Comparison of ENCODE assay signal across 8 cellular contexts in genomic region chrX:39730671-39731389, GRCh38.
DNase-seq lines count a peak whose midpoint lies in the region; ATAC-seq and TF ChIP-seq lines count a peak whose summit lies in the region.

No MANE protein-coding gene starts in this region.

- H3K79me2 ChIP-seq in GM23338 (replicated peaks; ENCODE audit: insufficient read depth) (no peaks in the 10 kb centered on the region), OCI-LY3 (ENCODE audit: low read length) (no peaks in the 10 kb centered on the region)

- H3K27ac Mint-ChIP-seq in GM23338, result no peak overlapping the region
- H3K27ac Mint-ChIP-seq in nephron progenitor cell, result peak overlapping the region; percentile 10

- ATAC-seq in GM23338 (peak; percentile 87), GM18520 (IDR thresholded peaks at IDR 0.05; ENCODE audit: unreplicated experiment) (no peak)

- TF ChIP-seq CTCF in GM23338 (conservative IDR thresholded peaks at IDR 0.05; ENCODE audit: low read depth in 2 of 2) (peak; percentile 50 to 71), OCI-LY3 (IDR thresholded peaks at IDR 0.05; ENCODE audit: low read depth, low read length) (peak; percentile 70), nephron progenitor cell (IDR thresholded peaks at IDR 0.05) (peak; percentile 44)

- no peaks in the 10 kb centered on the region for H3K36me3 ChIP-seq in GM23338 (ENCODE audit: insufficient read depth)
- no peaks in the 10 kb centered on the region for H3K36me3 ChIP-seq in OCI-LY3 (replicated peaks; ENCODE audit: low read depth, low read length)
- H3K36me3 ChIP-seq in stomach smooth muscle (ENCODE audit: control insufficient read depth in 2 of 2, insufficient read depth in 2 of 2, low read length in 2 of 2), result no peaks in the 10 kb centered on the region

- H3K9ac ChIP-seq in OCI-LY3 (ENCODE audit: low read length) (peak overlapping the region; percentile 26; the same call in 1 of the 2 replicates), stomach smooth muscle (ENCODE audit: low read length in 2 of 2) (no peak overlapping the region)

- no peaks in the 10 kb centered on the region for H4K20me1 ChIP-seq in GM23338 (replicated peaks; ENCODE audit: insufficient read depth)
- H4K20me1 ChIP-seq in OCI-LY3 (ENCODE audit: insufficient read depth, low read length), result no peaks in the 10 kb centered on the region

- H3K4me1 Mint-ChIP-seq in GM23338 (peaks cover 14% of the 10 kb centered on the region), nephron progenitor cell (peaks cover 44% of the 10 kb centered on the region)

- no peaks in the 10 kb centered on the region for H3K27me3 ChIP-seq in GM23338 (ENCODE audit: insufficient read depth)
- H3K27me3 ChIP-seq in OCI-LY3 (ENCODE audit: low read depth, low read length), result 0 out of 2 replicates have a peak, but pooled peaks cover 13% of the 10 kb centered on the region
- H3K27me3 ChIP-seq in stomach smooth muscle (ENCODE audit: control insufficient read depth in 1 of 2, insufficient read depth in 2 of 2, low read length in 2 of 2), result peaks cover 0 to 21% of the 10 kb centered on the region in 2 donors

- DNase-seq in Ammon's horn (ENCODE audit: low spot score) (peak; percentile 69), GM23338 (ENCODE audit: low spot score) (peak; percentile 72), activated T-helper 1 cell treated with Interleukin-2 at 50 U/mL for 16 hours (ENCODE audit: low read depth) (peak; percentile 15), fibroblast of the conjunctiva (ENCODE audit: low read depth) (peak; percentile 24), nephron progenitor cell (peak; percentile 62)

- H3K27me3 Mint-ChIP-seq in GM23338 (ENCODE audit: insufficient read depth, low read depth, poor library complexity), result peaks cover 6% of the 10 kb centered on the region
- H3K27me3 Mint-ChIP-seq in nephron progenitor cell (ENCODE audit: low read depth, poor library complexity), result peaks cover 56% of the 10 kb centered on the region

- no peaks in the 10 kb centered on the region for H3K9me2 ChIP-seq in GM23338 (ENCODE audit: insufficient read depth)

- H3K36me3 Mint-ChIP-seq in GM23338 (ENCODE audit: low read depth) (no peaks in the 10 kb centered on the region), nephron progenitor cell (ENCODE audit: low read depth) (no peaks in the 10 kb centered on the region)

- no peaks in the 10 kb centered on the region; the same call in 2 of the 3 replicates for H3K9me3 Mint-ChIP-seq in GM23338
- peaks cover 26% of the 10 kb centered on the region for H3K9me3 Mint-ChIP-seq in nephron progenitor cell

- H3K27ac ChIP-seq in GM23338 (ENCODE audit: low read depth) (no peak overlapping the region), OCI-LY3 (ENCODE audit: low read length) (no peak overlapping the region), stomach smooth muscle (ENCODE audit: low read length) (peak overlapping the region; percentile 31)

- H3K9me3 ChIP-seq in OCI-LY3 (ENCODE audit: insufficient read depth, low read length) (no peaks in the 10 kb centered on the region), stomach smooth muscle (ENCODE audit: control insufficient read depth in 2 of 2, low read length in 2 of 2) (peaks cover 0 to 7% of the 10 kb centered on the region in 2 donors)

- H3F3A ChIP-seq in GM23338 (replicated peaks; ENCODE audit: low read depth), result no peaks in the 10 kb centered on the region

- H3K4me2 ChIP-seq in GM23338 (peak overlapping the region; percentile 32), OCI-LY3 (ENCODE audit: low read length) (peak overlapping the region; percentile 88)

- H3K4me3 ChIP-seq in GM23338 (no peak overlapping the region), OCI-LY3 (ENCODE audit: low read length) (peak overlapping the region; percentile 64), stomach smooth muscle (ENCODE audit: low read length in 2 of 2) (peak overlapping the region in 1 of 2 donors; percentile 15)

- no peak overlapping the region; the same call in 1 of the 2 replicates for H2AFZ ChIP-seq in GM23338
- peak overlapping the region; percentile 76 for H2AFZ ChIP-seq in OCI-LY3 (ENCODE audit: low read depth, low read length)

- H3K4me3 Mint-ChIP-seq in GM23338 (peak overlapping the region; percentile 26; the same call in 1 of the 3 replicates), nephron progenitor cell (peak overlapping the region; percentile 7)

- H3K4me1 ChIP-seq in GM23338 (ENCODE audit: insufficient read depth) (no peaks in the 10 kb centered on the region), OCI-LY3 (ENCODE audit: low read length) (peaks cover 6% of the 10 kb centered on the region; the same call in 1 of the 2 replicates), stomach smooth muscle (ENCODE audit: control insufficient read depth, insufficient read depth, low read length) (peaks cover 34% of the 10 kb centered on the region)

TF ChIP-seq in GM23338, 12 proteins besides CTCF, POLR2A, EP300 and RAD21 (continues in another document):
- TF ChIP-seq REST (IDR thresholded peaks at IDR 0.05; ENCODE audit: unreplicated experiment), result no peak
- TF ChIP-seq ETS1 (IDR thresholded peaks at IDR 0.05), result no peak
- TF ChIP-seq EZH2 (IDR thresholded peaks at IDR 0.05; ENCODE audit: low read depth, unreplicated experiment), result no peak
- TF ChIP-seq STAT1 (IDR thresholded peaks at IDR 0.05; ENCODE audit: unreplicated experiment), result no peak
- no peak for TF ChIP-seq ZNF331 (CRISPR knock-in tag; IDR thresholded peaks at IDR 0.05; ENCODE audit: low read depth)
- no peak for TF ChIP-seq NANOG (IDR thresholded peaks at IDR 0.05; ENCODE audit: borderline replicate concordance)
- no peak for TF ChIP-seq CREB1 (CRISPR knock-in tag; IDR thresholded peaks at IDR 0.05; ENCODE audit: low read depth)
- no peak for TF ChIP-seq JUNB (IDR thresholded peaks at IDR 0.05; ENCODE audit: unreplicated experiment)
- no peak for TF ChIP-seq POLR2AphosphoS5 (IDR thresholded peaks at IDR 0.05; ENCODE audit: low read depth)

Comparison
In these comparisons a context has a peak if more than half of its experiments do, and no peak if none do; other contexts are left out.
1. DNase-seq: peak in every context shown above with its lines; median percentile 72 in GM23338; 69 in Ammon's horn; 62 in nephron progenitor cell; 24 in fibroblast of the conjunctiva; 15 in activated T-helper 1 cell treated with Interleukin-2 at 50 U/mL for 16 hours.